8 cellular contexts compared by ENCODE assay signal in genomic region chr20:3406481-3407425, GRCh38. TPM values are rescaled to one million over a fixed set of nuclear protein-coding genes. Genes with fewer than 3 reads are reported as not detected.
DNase-seq lines count a peak whose midpoint lies in the region; ATAC-seq and TF ChIP-seq lines count a peak whose summit lies in the region.

No MANE protein-coding gene starts in this region.

- intact Hi-C loops in posterior cingulate gyrus (cut with DNase I): loop anchor here (5.0 kb wide), 1 partner anchor 66 kb away; the partner anchor contains the start of gene ATRN
- intact Hi-C loops in posterior vena cava (cut with DNase I): no loop called here

- no peak for TF ChIP-seq CTCF in astrocyte of the spinal cord (IDR thresholded peaks at IDR 0.05; ENCODE audit: low read depth, low read length)

- H3K9me3 ChIP-seq in NT2/D1 (ENCODE audit: insufficient read depth, low read length): no peaks in the 10 kb centered on the region

- TF ChIP-seq POLR2A in erythroblast (IDR thresholded peaks at IDR 0.05; ENCODE audit: low read length): no peak

- DNase-seq in AG08395 (ENCODE audit: low spot score) (peak; percentile 58), NT2/D1 (ENCODE audit: low read depth, low spot score) (no peak), astrocyte of the spinal cord (ENCODE audit: low read depth, low spot score) (no peak), hepatic stellate cell (ENCODE audit: low spot score) (peak; percentile 65), posterior cingulate gyrus (peak; percentile 39 to 93 (median 60)), erythroblast (lab: John Stamatoyannopoulos, UW) (no peak), posterior vena cava (ENCODE audit: low spot score) (no peak)

- H3K27me3 ChIP-seq in NT2/D1 (ENCODE audit: insufficient read depth, insufficient read length): peaks cover 14% of the 10 kb centered on the region

- peak; percentile 1 for ATAC-seq in GM19395 (IDR thresholded peaks at IDR 0.05; ENCODE audit: unreplicated experiment)

- no peaks in the 10 kb centered on the region for H3K4me1 ChIP-seq in NT2/D1 (ENCODE audit: insufficient read depth, insufficient read length)

- peak overlapping the region; percentile 76 for H3K9ac ChIP-seq in NT2/D1 (ENCODE audit: insufficient read length, low read depth)

- in situ Hi-C loops in astrocyte of the spinal cord (cut with HindIII; ENCODE audit: low sequenced_read_pairs): no loop called here

- H3K4me3 ChIP-seq in NT2/D1 (ENCODE audit: insufficient read length, low read depth) (peak overlapping the region; percentile 71), astrocyte of the spinal cord (ENCODE audit: low read depth, low read length) (peak overlapping the region; percentile 92)

- H3K36me3 ChIP-seq in NT2/D1 (ENCODE audit: insufficient read depth, insufficient read length, low read length): no peaks in the 10 kb centered on the region

RNA-seq across cellular contexts. Expression of gene DNAAF9, which starts 0.7 kb away (rescaled TPM):
- total RNA-seq in posterior vena cava: 10 to 100 TPM; 21.3 to 29.0 TPM

Comparison
In these comparisons a context has a peak if more than half of its experiments do, and no peak if none do; other contexts are left out.
1. DNase-seq: peak in AG08395 (single experiment), hepatic stellate cell (single experiment) and posterior cingulate gyrus (10 of 10); none in NT2/D1 (single experiment), astrocyte of the spinal cord (single experiment), erythroblast (0 of 2) and posterior vena cava (single experiment).